Comparison of ENCODE assay signal across 2 cellular contexts in genomic region chr11:67275606-67276409, GRCh38.
TF ChIP-seq lines count a peak whose summit lies in the region.

No MANE protein-coding gene starts in this region.

TF ChIP-seq in IMR-90, 13 proteins besides CTCF, POLR2A, EP300 and RAD21 (continued from another document):
- TF ChIP-seq SMC3 (IDR thresholded peaks at IDR 0.05; ENCODE audit: low read depth, low read length) (no peak), USF2 (IDR thresholded peaks at IDR 0.05; ENCODE audit: low read depth, low read length) (no peak), RCOR1 (IDR thresholded peaks at IDR 0.05; ENCODE audit: insufficient replicate concordance, low read length) (no peak), NFE2L2 (IDR thresholded peaks at IDR 0.05; ENCODE audit: low read depth, low read length) (no peak)

TF ChIP-seq in liver, 16 proteins besides CTCF, POLR2A, EP300 and RAD21 (continued from another document):
- TF ChIP-seq ZBTB33 (IDR thresholded peaks at IDR 0.05) = no peak
- no peak for TF ChIP-seq SP1 (IDR thresholded peaks at IDR 0.05)
- no peak for TF ChIP-seq EGR1 (IDR thresholded peaks at IDR 0.05; ENCODE audit: low read depth in 2 of 2)
- no peak for TF ChIP-seq RXRA (IDR thresholded peaks at IDR 0.05)
- TF ChIP-seq FOXA1 (IDR thresholded peaks at IDR 0.05) = no peak
- TF ChIP-seq ATF3 (IDR thresholded peaks at IDR 0.05) = no peak
- no peak for TF ChIP-seq MAX (IDR thresholded peaks at IDR 0.05)
- TF ChIP-seq JUND (IDR thresholded peaks at IDR 0.05) = no peak
- TF ChIP-seq YY1 (IDR thresholded peaks at IDR 0.05) = no peak
